Comparison of ENCODE assay signal across 7 cellular contexts in genomic region chrX:14872355-14872754, GRCh38. TPM values are rescaled to one million over a fixed set of nuclear protein-coding genes. Genes with fewer than 3 reads are reported as not detected.
DNase-seq lines count a peak whose midpoint lies in the region; ATAC-seq and TF ChIP-seq lines count a peak whose summit lies in the region.

No MANE protein-coding gene starts in this region.

- H3F3A ChIP-seq in PC-9 (ENCODE audit: insufficient read depth, low read depth), result no peaks in the 10 kb centered on the region

- TF ChIP-seq CTCF in GM12875 (IDR thresholded peaks at IDR 0.05; ENCODE audit: borderline replicate concordance, insufficient read depth, low read depth, low read length) (no peak), PC-9 (conservative IDR thresholded peaks at IDR 0.05) (no peak), sigmoid colon (IDR thresholded peaks at IDR 0.05) (no peak)

- POLR2A ChIA-PET in PC-9 (lab: Charles Lee; ENCODE audit: unreplicated experiment), result interaction anchor here (0.6 kb wide), 3 partner anchors 462 to 1072 kb away, joined by 3 to 6 read pairs (median 3); no protein-coding TSS in a partner anchor

- H3K27ac ChIP-seq in PC-9, result no peak overlapping the region
- H3K27ac ChIP-seq in sigmoid colon, result peak overlapping the region; percentile 59 to 84 (median 68)

- H3K9me2 ChIP-seq in PC-9 (ENCODE audit: insufficient read depth), result no peaks in the 10 kb centered on the region

- no peaks in the 10 kb centered on the region for H4K20me1 ChIP-seq in PC-9 (ENCODE audit: insufficient read depth)

- H3K4me1 ChIP-seq in PC-9 (replicated peaks; ENCODE audit: insufficient read depth), result peaks cover 14% of the 10 kb centered on the region; the same call in 1 of the 2 replicates
- peaks cover 0 to 8% (median 3%) of the 10 kb centered on the region in 4 donors for H3K4me1 ChIP-seq in sigmoid colon

- no peak for DNase-seq in PC-9
- DNase-seq in erythroblast (lab: John Stamatoyannopoulos, UW), result peak; percentile 33 to 37
- no peak for DNase-seq in sigmoid colon
- DNase-seq in cortex of kidney (lab: John Stamatoyannopoulos, UW), result no peak

- H3K79me2 ChIP-seq in PC-9 (ENCODE audit: low read depth), result peaks cover 60% of the 10 kb centered on the region

- CTCF ChIA-PET in PC-9 (lab: Charles Lee), result no interaction called here

- no TSS peak for BruUV-seq in PC-9 (replicated peaks; lab: Mats Ljungman, UMichigan)

- TF ChIP-seq EP300 in sigmoid colon (IDR thresholded peaks at IDR 0.05), result no peak

- ATAC-seq in GM19452 (IDR thresholded peaks at IDR 0.05; ENCODE audit: unreplicated experiment) (no peak), HG03280 (IDR thresholded peaks at IDR 0.05; ENCODE audit: unreplicated experiment) (no peak)

- peak overlapping the region; percentile 59 for H3K4me3 ChIP-seq in GM12875 (ENCODE audit: low read depth, low read length)
- H3K4me3 ChIP-seq in PC-9, result peak overlapping the region; percentile 82
- H3K4me3 ChIP-seq in sigmoid colon, result peak overlapping the region in 3 of 4 donors; percentile 69 to 71 (median 71)

- intact Hi-C loops in PC-9 (cut with micrococcal nuclease; ENCODE audit: unreplicated experiment) (loop anchor here (5.0 kb wide), 1 partner anchor 270 kb away; no protein-coding TSS in a partner anchor), sigmoid colon (cut with DNase I) (loop anchor here (5.0 kb wide), 2 partner anchors 800 to 840 kb away; no protein-coding TSS in a partner anchor)

- 12 to 17% methylated on average over 7 of the region's 7 CpGs for WGBS in sigmoid colon, 2 donors

- H3K36me3 ChIP-seq in PC-9 (ENCODE audit: low read depth) (no peaks in the 10 kb centered on the region), sigmoid colon (no peaks in the 10 kb centered on the region)

- peak overlapping the region; percentile 92; the same call in 1 of the 2 replicates for H2AFZ ChIP-seq in PC-9

- H3K4me2 ChIP-seq in PC-9, result peak overlapping the region; percentile 82

- TF ChIP-seq POLR2A in erythroblast (IDR thresholded peaks at IDR 0.05; ENCODE audit: low read length) (no peak), sigmoid colon (IDR thresholded peaks at IDR 0.05) (no peak)

- H3K9me3 ChIP-seq in PC-9 (ENCODE audit: insufficient read depth, low read depth), result no peaks in the 10 kb centered on the region; the same call in 1 of the 2 replicates
- H3K9me3 ChIP-seq in sigmoid colon, result no peaks in the 10 kb centered on the region

- H3K27me3 ChIP-seq in PC-9 (ENCODE audit: insufficient read depth, low read depth) (no peaks in the 10 kb centered on the region), sigmoid colon (no peaks in the 10 kb centered on the region)

RNA-seq across cellular contexts. Expression of gene FANCB, which starts 0.5 kb away (rescaled TPM):
- total RNA-seq in PC-9 (2021), result 6.8 and 9.5 TPM in 2 replicates
- total RNA-seq in sigmoid colon, result 1 to 10 TPM; 1.4 to 4.4 (median 1.8) TPM
- polyA plus RNA-seq in sigmoid colon, result under 1 TPM; under 0.01 to 0.89 (median 0.23) TPM

RNA-seq across cellular contexts. Expression of gene MOSPD2, which starts 0.9 kb away (rescaled TPM):
- total RNA-seq in PC-9 (2021), result 15.8 and 19.4 TPM in 2 replicates
- 10 to 100 TPM; 14.3 to 22.1 (median 20.4) TPM for total RNA-seq in sigmoid colon
- 1 to 10 TPM; 3.0 to 6.9 (median 4.3) TPM for polyA plus RNA-seq in sigmoid colon

Comparison
In these comparisons a context has a peak if more than half of its experiments do, and no peak if none do; other contexts are left out.
1. DNase-seq: peak in erythroblast (2 of 2); none in PC-9 (0 of 2), sigmoid colon (single experiment) and cortex of kidney (single experiment).
2. Peak in every context shown above with its lines, with median percentiles within 50 percentile points of each other: H3K4me3 ChIP-seq.